ENCODE assay signal across 1 cellular context in the genomic region with DNA sequence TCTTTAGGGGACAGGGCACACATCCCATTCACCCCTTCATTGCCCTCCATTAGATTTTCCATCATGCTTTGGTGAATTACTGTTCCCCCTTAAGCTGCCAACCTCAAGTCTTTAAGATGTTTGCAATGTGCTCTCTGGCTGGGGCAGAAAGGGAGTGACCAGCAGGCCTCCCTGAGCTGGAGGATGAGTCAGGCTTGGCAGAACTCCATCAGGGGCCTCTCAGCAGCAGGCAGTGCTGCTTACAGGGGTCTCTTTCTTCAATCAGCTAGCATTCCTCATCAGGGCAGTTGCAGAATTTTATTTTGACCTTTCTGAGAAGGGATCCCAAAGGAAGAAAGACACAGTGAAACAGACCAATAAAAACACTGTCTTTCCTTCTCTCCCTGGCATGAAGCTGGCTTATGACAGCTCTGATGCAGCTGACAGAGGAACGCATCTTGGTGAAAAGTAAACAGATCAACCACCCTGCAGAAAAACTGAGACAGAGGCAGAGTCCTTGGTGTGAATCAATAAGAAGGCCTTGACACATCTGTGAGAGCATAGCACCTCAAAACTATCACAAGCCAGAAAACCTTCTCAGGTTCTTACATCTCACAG.
TF ChIP-seq lines count a peak whose summit lies in the region.

No MANE protein-coding gene starts in this region.

TF ChIP-seq in IMR-90, 13 proteins besides CTCF, POLR2A, EP300 and RAD21:
- TF ChIP-seq ELK1 (IDR thresholded peaks at IDR 0.05; ENCODE audit: borderline replicate concordance, low read depth, low read length): no peak
- TF ChIP-seq MAFK (IDR thresholded peaks at IDR 0.05; ENCODE audit: low read depth, low read length): no peak
- no peak for TF ChIP-seq USF2 (IDR thresholded peaks at IDR 0.05; ENCODE audit: low read depth, low read length)
- TF ChIP-seq CEBPB (IDR thresholded peaks at IDR 0.05; ENCODE audit: low read depth, low read length): no peak
- no peak for TF ChIP-seq NFE2L2 (IDR thresholded peaks at IDR 0.05; ENCODE audit: low read depth, low read length)
- no peak for TF ChIP-seq RFX5 (IDR thresholded peaks at IDR 0.05; ENCODE audit: low read depth, low read length)
- no peak for TF ChIP-seq BHLHE40 (IDR thresholded peaks at IDR 0.05; ENCODE audit: low read depth, low read length)
- TF ChIP-seq FOS (IDR thresholded peaks at IDR 0.05; ENCODE audit: low read depth, low read length): no peak
- no peak for TF ChIP-seq CHD1 (IDR thresholded peaks at IDR 0.05; ENCODE audit: low read depth, low read length)
- TF ChIP-seq MAZ (IDR thresholded peaks at IDR 0.05; ENCODE audit: borderline replicate concordance, low read depth, low read length): no peak
- TF ChIP-seq MXI1 (IDR thresholded peaks at IDR 0.05; ENCODE audit: borderline replicate concordance, low read depth, low read length): no peak
- TF ChIP-seq RCOR1 (IDR thresholded peaks at IDR 0.05; ENCODE audit: insufficient replicate concordance, low read length): no peak
- no peak for TF ChIP-seq SMC3 (IDR thresholded peaks at IDR 0.05; ENCODE audit: low read depth, low read length)
